11 cellular contexts compared by ENCODE assay signal in the genomic region with DNA sequence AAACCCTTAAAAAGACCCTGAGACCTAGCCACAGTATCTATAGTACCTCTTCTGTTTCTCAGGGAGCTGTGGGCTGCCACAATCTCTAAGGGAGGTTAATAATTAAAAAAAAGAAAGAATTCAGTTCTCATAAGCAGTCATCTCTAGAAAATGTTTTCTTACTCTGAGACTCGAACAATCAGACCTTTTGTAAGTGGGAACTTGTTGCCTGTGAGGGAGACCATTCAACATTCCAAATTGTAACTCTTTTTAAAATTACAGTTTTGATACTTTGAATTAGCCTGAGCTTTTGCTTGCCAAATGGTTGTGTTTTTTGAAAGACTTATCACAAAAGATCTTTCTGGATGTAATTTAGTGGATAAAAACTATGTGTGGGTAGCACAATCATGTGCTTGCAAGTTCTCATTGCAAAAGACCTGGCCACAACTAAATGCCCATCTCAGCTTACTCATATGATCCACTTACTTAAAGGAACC. TPM values are rescaled to one million over a fixed set of nuclear protein-coding genes. Genes with fewer than 3 reads are reported as not detected.
DNase-seq lines count a peak whose midpoint lies in the region; ATAC-seq and TF ChIP-seq lines count a peak whose summit lies in the region.
"Had no signal": no experiment of that assay in that cellular context is flagged by ENCODE, and none has a peak within 500 bp of the region (broad histone marks: within the 10 kb centered on the region; RNA-seq: fewer than 3 reads in every experiment).

No MANE protein-coding gene starts in this region.

- TF ChIP-seq CTCF in uterus (IDR thresholded peaks at IDR 0.05): no peak

- H3K4me1 ChIP-seq in uterus: peaks cover 8 to 9% of the 10 kb centered on the region in 2 donors

- H3K9me3 ChIP-seq in uterus: no peaks in the 10 kb centered on the region

- no peaks in the 10 kb centered on the region for H3K27me3 ChIP-seq in uterus

- no peak for TF ChIP-seq POLR2A in uterus (IDR thresholded peaks at IDR 0.05)

- peak overlapping the region in 1 of 2 donors; percentile 85 for H3K27ac ChIP-seq in uterus
- H3K27ac ChIP-seq: KMS-11 had no signal

- ATAC-seq in GM21423 (IDR thresholded peaks at IDR 0.05; ENCODE audit: unreplicated experiment): peak; percentile 83
- peak; percentile 81 for ATAC-seq in HG03460 (IDR thresholded peaks at IDR 0.05; ENCODE audit: unreplicated experiment)
- ATAC-seq: left lobe of liver, T-cell had no signal

- no peaks in the 10 kb centered on the region for H3K36me3 ChIP-seq in uterus

- no peak overlapping the region for H3K4me3 ChIP-seq in uterus

- peak; percentile 68 for DNase-seq in GM03348 (ENCODE audit: low spot score)
- peak; percentile 61 for DNase-seq in glomerular visceral epithelial cell (ENCODE audit: extremely low spot score)
- DNase-seq in uterus: no peak
- no peak for DNase-seq in stimulated activated CD4-positive, alpha-beta T cell treated with anti-CD3 and anti-CD28 coated beads, Interleukin-15, amount 100 ng/mL, for 24 hours
- DNase-seq in NOMO-1 (lab: John Stamatoyannopoulos, UW; ENCODE audit: unreplicated experiment in 2 of 2): no peak
- no peak for DNase-seq in NCI-H2171 (lab: John Stamatoyannopoulos, UW)
- DNase-seq: T-cell had no signal

- intact Hi-C loops in uterus (cut with DNase I; ENCODE audit: low total_unique reads): loop anchor here (10.0 kb wide), 1 partner anchor 120 kb away; a partner anchor contains a TSS

RNA-seq across cellular contexts. Expression of a gene that starts 33.3 kb away (rescaled TPM):
- 1 to 10 TPM; 2.9 to 8.2 (median 4.9) TPM for total RNA-seq in uterus

Comparison
In these comparisons a context has a peak if more than half of its experiments do, and no peak if none do; other contexts are left out.
1. DNase-seq: peak in GM03348 (single experiment) and glomerular visceral epithelial cell (single experiment); none in uterus (0 of 2), stimulated activated CD4-positive, alpha-beta T cell treated with anti-CD3 and anti-CD28 coated beads, Interleukin-15, amount 100 ng/mL, for 24 hours (single experiment), NOMO-1 (0 of 2) and NCI-H2171 (single experiment).